Comparison of ENCODE assay signal across 22 cellular contexts in genomic region chr13:22422712-22423111, GRCh38.
"Had no signal": no experiment of that assay in that cellular context is flagged by ENCODE, and none has a peak within 500 bp of the region (broad histone marks: within the 10 kb centered on the region; RNA-seq: fewer than 3 reads in every experiment).

No MANE protein-coding gene starts in this region.

- H3K4me3 Mint-ChIP-seq: dendritic cell treated with granulocyte-macrophage colony-stimulating factor and Interleukin-4, amounts not matched to agents 40 ng/mL and 50 ng/mL, for 4 days; effector memory CD8-positive, alpha-beta T cell; endodermal cell; naive thymus-derived CD4-positive, alpha-beta T cell had no signal

- H3K4me3 ChIP-seq: coronary artery, esophagus squamous epithelium, gastrocnemius medialis, heart right ventricle, left lung, lower lobe of right lung had no signal

- H3K36me3 ChIP-seq: esophagus squamous epithelium, gastrocnemius medialis, heart right ventricle, left lung, lower lobe of right lung had no signal

- H3K27me3 ChIP-seq: esophagus squamous epithelium, gastrocnemius medialis, heart right ventricle, left lung had no signal

- H3K4me1 ChIP-seq: esophagus squamous epithelium, gastrocnemius medialis, left lung, lower lobe of right lung had no signal

- ATAC-seq: effector memory CD8-positive, alpha-beta T cell; esophagus mucosa; gastrocnemius medialis; left lung; lower lobe of right lung; naive thymus-derived CD4-positive, alpha-beta T cell had no signal

- H3K27ac ChIP-seq: coronary artery, epithelial cell of prostate, esophagus squamous epithelium, gastrocnemius medialis, heart right ventricle, left lung, lower lobe of right lung had no signal

- H3K27ac Mint-ChIP-seq: dendritic cell treated with granulocyte-macrophage colony-stimulating factor and Interleukin-4, amounts not matched to agents 40 ng/mL and 50 ng/mL, for 4 days; effector memory CD8-positive, alpha-beta T cell; endodermal cell; naive thymus-derived CD4-positive, alpha-beta T cell had no signal

- H3K9me3 Mint-ChIP-seq: endodermal cell had no signal

- H3K4me1 Mint-ChIP-seq: endodermal cell; naive thymus-derived CD4-positive, alpha-beta T cell had no signal

- DNase-seq: effector CD8-positive, alpha-beta T cell; effector memory CD8-positive, alpha-beta T cell; endodermal cell; erythroblast; esophagus squamous epithelium; foreskin fibroblast; foreskin melanocyte; gastrocnemius medialis; glutamatergic neuron; head of caudate nucleus; heart right ventricle; hippocampal formation; left cardiac atrium; left lung; lower lobe of right lung; mesendoderm; midbrain; naive thymus-derived CD4-positive, alpha-beta T cell had no signal

- H3K36me3 Mint-ChIP-seq: naive thymus-derived CD4-positive, alpha-beta T cell had no signal

- H3K27me3 Mint-ChIP-seq: dendritic cell treated with granulocyte-macrophage colony-stimulating factor and Interleukin-4, amounts not matched to agents 40 ng/mL and 50 ng/mL, for 4 days; effector memory CD8-positive, alpha-beta T cell had no signal

- H3K9me3 ChIP-seq: esophagus squamous epithelium, gastrocnemius medialis, heart right ventricle, left lung, lower lobe of right lung had no signal
